In genomic region chr6:54775586-54775985, GRCh38 we compare ENCODE assay signal across 21 cellular contexts.
A peak's percentile ranks its signal among the peaks of the same experiment; 100 is the strongest.
DNase-seq lines count a peak whose midpoint lies in the region; ATAC-seq, FAIRE-seq and TF ChIP-seq lines count a peak whose summit lies in the region.
"Had no signal": no experiment of that assay in that cellular context is flagged by ENCODE, and none has a peak within 500 bp of the region (broad histone marks: within the 10 kb centered on the region; RNA-seq: fewer than 3 reads in every experiment).

No MANE protein-coding gene starts in this region.

- no peaks in the 10 kb centered on the region for H3K36me3 Mint-ChIP-seq in astrocyte (ENCODE audit: low read depth, unreplicated experiment)

- H3K27ac Mint-ChIP-seq in astrocyte (ENCODE audit: unreplicated experiment) = no peak overlapping the region

- no peak for FAIRE-seq in astrocyte (lab: Jason Lieb, UNC)
- FAIRE-seq: G401.6, GM12878 had no signal

- DNase-seq in GM23248 (peak; percentile 18), astrocyte (ENCODE audit: low read depth) (peak; percentile 6), iris pigment epithelial cell (ENCODE audit: low read depth) (peak; percentile 32), OCI-M1 (lab: John Stamatoyannopoulos, UW) (no peak), GM19240 (ENCODE audit: insufficient read length, low spot score) (no peak)
- DNase-seq: BE2C, Calu3, DMS153, KBM-7, MV-4-11, NCI-H1105, NCI-H146, NCI-H1930, NCI-H2107, NCI-H526, SHP77 treated with DMSO at 0.1 percent for 48 hours had no signal

- no peaks in the 10 kb centered on the region for H3K9me2 ChIP-seq in GM23248 (ENCODE audit: insufficient read depth)

- no peaks in the 10 kb centered on the region for H3K79me2 ChIP-seq in GM23248 (ENCODE audit: insufficient read depth)
- no peaks in the 10 kb centered on the region for H3K79me2 ChIP-seq in astrocyte (ENCODE audit: insufficient read depth, low read length)

- no peak for TF ChIP-seq CTCF in astrocyte (IDR thresholded peaks at IDR 0.05; ENCODE audit: insufficient read depth, low read depth, low read length)

- in situ Hi-C loops in GM23248 (cut with MboI) = no loop called here

- H3K4me1 Mint-ChIP-seq in astrocyte (ENCODE audit: low read depth, unreplicated experiment) = no peaks in the 10 kb centered on the region

- ATAC-seq in HG03378 (IDR thresholded peaks at IDR 0.05; ENCODE audit: unreplicated experiment) (no peak), HG03439 (IDR thresholded peaks at IDR 0.05; ENCODE audit: unreplicated experiment) (no peak)
- ATAC-seq: GM12878, Panc1 had no signal

- no peaks in the 10 kb centered on the region for H3K27me3 Mint-ChIP-seq in astrocyte (ENCODE audit: low read depth, unreplicated experiment)

- H3K4me3 ChIP-seq in GM23248 (no peak overlapping the region), astrocyte (ENCODE audit: insufficient read depth, low read depth, low read length) (no peak overlapping the region)
- H3K4me3 ChIP-seq: GM12878 had no signal

- H3K9ac ChIP-seq in GM23248 (no peak overlapping the region), astrocyte (ENCODE audit: low read length) (no peak overlapping the region)

- H3K9me3 Mint-ChIP-seq in astrocyte (ENCODE audit: unreplicated experiment) = no peaks in the 10 kb centered on the region

- H3K4me3 Mint-ChIP-seq in astrocyte (ENCODE audit: unreplicated experiment) = no peak overlapping the region

- H4K20me1 ChIP-seq in GM23248 (ENCODE audit: insufficient read depth) (no peaks in the 10 kb centered on the region), astrocyte (ENCODE audit: insufficient read depth, low read length) (no peaks in the 10 kb centered on the region)

- H3K36me3 ChIP-seq in GM23248 (ENCODE audit: low read depth) (no peaks in the 10 kb centered on the region), astrocyte (ENCODE audit: insufficient read depth, low read length) (no peaks in the 10 kb centered on the region)
- H3K36me3 ChIP-seq: BE2C had no signal

- H3K27ac ChIP-seq in GM23248 (no peak overlapping the region), astrocyte (ENCODE audit: low read depth, low read length) (no peak overlapping the region)

- H3K27me3 ChIP-seq in GM23248 (replicated peaks; ENCODE audit: insufficient read depth) (no peaks in the 10 kb centered on the region), astrocyte (ENCODE audit: insufficient read depth, low read length) (no peaks in the 10 kb centered on the region)
- H3K27me3 ChIP-seq: BE2C had no signal

- no peaks in the 10 kb centered on the region for H3F3A ChIP-seq in GM23248 (ENCODE audit: insufficient read depth)

- H3K4me2 ChIP-seq in GM23248 (ENCODE audit: unreplicated experiment) (no peak overlapping the region), astrocyte (ENCODE audit: low read length) (no peak overlapping the region)

- H3K9me3 ChIP-seq in GM23248 (ENCODE audit: low read depth) = no peaks in the 10 kb centered on the region
- H3K9me3 ChIP-seq in astrocyte (ENCODE audit: insufficient read depth, low read depth, low read length) = no peaks in the 10 kb centered on the region
- H3K9me3 ChIP-seq: BE2C had no signal

- 4 to 9% methylated on average over 1 of the region's 1 CpG for WGBS in GM23248 (ENCODE audit: low coverage in 1 of 2, low lambda C conversion rate in 2 of 2, missing lambda C conversion rate in 2 of 2), 2 experiments

- H3K4me1 ChIP-seq in GM23248 (ENCODE audit: insufficient read depth) (no peaks in the 10 kb centered on the region), astrocyte (ENCODE audit: insufficient read depth, low read length) (no peaks in the 10 kb centered on the region)
- H3K4me1 ChIP-seq: BE2C had no signal

- H2AFZ ChIP-seq in GM23248 (no peak overlapping the region), astrocyte (ENCODE audit: low read depth, low read length) (no peak overlapping the region)

Comparison
In these comparisons a context has a peak if more than half of its experiments do, and no peak if none do; other contexts are left out.
1. DNase-seq: peak in GM23248 (single experiment), astrocyte (single experiment) and iris pigment epithelial cell (single experiment); none in OCI-M1 (single experiment) and GM19240 (single experiment).